27 cellular contexts compared by ENCODE assay signal in the genomic region with DNA sequence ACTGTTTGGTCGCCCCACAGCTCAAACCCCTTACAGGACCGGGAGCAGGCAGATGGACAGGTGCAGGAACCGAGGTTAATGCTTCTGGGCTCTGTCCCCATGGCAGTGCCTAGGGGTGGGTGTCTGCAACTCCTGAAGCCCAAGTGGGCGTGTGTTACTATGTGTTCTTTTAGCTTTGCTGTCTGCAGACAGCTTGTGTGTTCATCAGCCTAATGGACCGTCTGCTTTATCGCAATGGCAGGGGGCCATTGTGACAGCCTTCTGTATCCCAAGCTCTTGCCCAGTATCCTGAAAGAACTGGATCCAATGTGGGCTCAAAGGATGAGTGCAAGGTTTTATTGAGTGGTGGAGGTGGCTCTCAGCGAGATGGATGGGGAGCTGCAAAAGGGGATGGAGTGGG.
"Had no signal": no experiment of that assay in that cellular context is flagged by ENCODE, and none has a peak within 500 bp of the region (broad histone marks: within the 10 kb centered on the region; RNA-seq: fewer than 3 reads in every experiment).

No MANE protein-coding gene starts in this region.

- H3K36me3 Mint-ChIP-seq: neural progenitor cell; stimulated activated effector memory CD8-positive, alpha-beta T cell treated with anti-CD3 and anti-CD28 coated beads, Interleukin-12 subunit alpha, Interleukin-12 subunit beta, amount 100 ng/mL, for 72 hours; stimulated activated naive B cell treated with anti-CD40 and anti-IgM and Interleukin-4, amounts not matched to agents 10 μg/mL and 1 μg/mL and 100 μg/mL, for 72 hours had no signal

- H3K4me3 Mint-ChIP-seq: nephron; neural progenitor cell; stimulated activated effector memory CD8-positive, alpha-beta T cell treated with anti-CD3 and anti-CD28 coated beads, Interleukin-12 subunit alpha, Interleukin-12 subunit beta, amount 100 ng/mL, for 72 hours; stimulated activated naive B cell treated with anti-CD40 and anti-IgM and Interleukin-4, amounts not matched to agents 10 μg/mL and 1 μg/mL and 100 μg/mL, for 72 hours; stimulated activated naive CD8-positive, alpha-beta T cell treated with anti-CD3 and anti-CD28 coated beads, Interleukin-15, Interleukin-2, amounts not matched to agents 100 ng/mL and 50 ng/mL, for 24 hours had no signal

- ATAC-seq: psoas muscle; right cardiac atrium; right lobe of liver; stimulated activated effector memory CD8-positive, alpha-beta T cell treated with anti-CD3 and anti-CD28 coated beads, Interleukin-12 subunit alpha, Interleukin-12 subunit beta, amount 100 ng/mL, for 72 hours; stimulated activated naive B cell treated with anti-CD40 and anti-IgM and Interleukin-4, amounts not matched to agents 10 μg/mL and 1 μg/mL and 100 μg/mL, for 72 hours had no signal

- H3K27me3 ChIP-seq: neural progenitor cell, ovary, right lobe of liver, sigmoid colon, stomach, thyroid gland, tibial nerve, upper lobe of left lung, vagina had no signal

- H3K9ac ChIP-seq: neural progenitor cell, parathyroid adenoma had no signal

- DNase-seq: occipital lobe; ovary; posterior cingulate gyrus; psoas muscle; right cardiac atrium; right lobe of liver; sigmoid colon; small intestine; stimulated activated CD4-positive, alpha-beta T cell treated with anti-CD3 and anti-CD28 coated beads, Interleukin-15, amount 100 ng/mL, for 24 hours; stimulated activated CD4-positive, alpha-beta T cell treated with anti-CD3 and anti-CD28 coated beads, Interleukin-2, amount 100 ng/mL, for 24 hours; stimulated activated CD4-positive, alpha-beta T cell treated with anti-CD3 and anti-CD28 coated beads, Interleukin-2, amount 100 ng/mL, for 48 hours; stimulated activated CD4-positive, alpha-beta T cell treated with anti-CD3 and anti-CD28 coated beads, Interleukin-4, amount 100 ng/mL, for 24 hours; stimulated activated naive B cell treated with anti-CD40 and anti-IgM and Interleukin-4, amounts not matched to agents 10 μg/mL and 1 μg/mL and 100 μg/mL, for 72 hours; stimulated activated naive CD4-positive, alpha-beta T cell treated with Interleukin-2 at 50 U/mL for 16 hours; stomach; thyroid gland; trophoblast cell; upper lobe of left lung had no signal

- H3K4me1 Mint-ChIP-seq: neural progenitor cell; stimulated activated effector memory CD8-positive, alpha-beta T cell treated with anti-CD3 and anti-CD28 coated beads, Interleukin-12 subunit alpha, Interleukin-12 subunit beta, amount 100 ng/mL, for 72 hours; stimulated activated naive B cell treated with anti-CD40 and anti-IgM and Interleukin-4, amounts not matched to agents 10 μg/mL and 1 μg/mL and 100 μg/mL, for 72 hours had no signal

- H3K36me3 ChIP-seq: neural progenitor cell, ovary, right lobe of liver, sigmoid colon, stomach, thoracic aorta, thyroid gland, tibial nerve, upper lobe of left lung, vagina had no signal

- H3K27me3 Mint-ChIP-seq: progenitor cell of endocrine pancreas; stimulated activated naive B cell treated with anti-CD40 and anti-IgM and Interleukin-4, amounts not matched to agents 10 μg/mL and 1 μg/mL and 100 μg/mL, for 72 hours; stimulated activated naive CD8-positive, alpha-beta T cell treated with anti-CD3 and anti-CD28 coated beads, Interleukin-15, Interleukin-2, amounts not matched to agents 100 ng/mL and 50 ng/mL, for 24 hours had no signal

- H3K4me1 ChIP-seq: neural progenitor cell, parathyroid adenoma, psoas muscle, right lobe of liver, sigmoid colon, stomach, thyroid gland, tibial nerve, upper lobe of left lung, vagina had no signal

- H3K4me3 ChIP-seq: neural progenitor cell, ovary, psoas muscle, right lobe of liver, sigmoid colon, stomach, thoracic aorta, thyroid gland, tibial nerve, upper lobe of left lung, vagina had no signal

- H3K4me2 ChIP-seq: neural progenitor cell had no signal

- H3K27ac ChIP-seq: neural progenitor cell, ovary, parathyroid adenoma, psoas muscle, right lobe of liver, sigmoid colon, stomach, thoracic aorta, thyroid gland, tibial nerve, upper lobe of left lung, vagina had no signal

- H3K9me3 ChIP-seq: ovary, psoas muscle, right lobe of liver, sigmoid colon, stomach, thoracic aorta, thyroid gland, tibial nerve, upper lobe of left lung, vagina had no signal

- H2AFZ ChIP-seq: neural progenitor cell, parathyroid adenoma had no signal

- H3K27ac Mint-ChIP-seq: nephron; progenitor cell of endocrine pancreas; stimulated activated effector memory CD8-positive, alpha-beta T cell treated with anti-CD3 and anti-CD28 coated beads, Interleukin-12 subunit alpha, Interleukin-12 subunit beta, amount 100 ng/mL, for 72 hours; stimulated activated naive B cell treated with anti-CD40 and anti-IgM and Interleukin-4, amounts not matched to agents 10 μg/mL and 1 μg/mL and 100 μg/mL, for 72 hours; stimulated activated naive CD8-positive, alpha-beta T cell treated with anti-CD3 and anti-CD28 coated beads, Interleukin-15, Interleukin-2, amounts not matched to agents 100 ng/mL and 50 ng/mL, for 24 hours had no signal

- H3K9me3 Mint-ChIP-seq: stimulated activated naive B cell treated with anti-CD40 and anti-IgM and Interleukin-4, amounts not matched to agents 10 μg/mL and 1 μg/mL and 100 μg/mL, for 72 hours; stimulated activated naive CD8-positive, alpha-beta T cell treated with anti-CD3 and anti-CD28 coated beads, Interleukin-15, Interleukin-2, amounts not matched to agents 100 ng/mL and 50 ng/mL, for 24 hours had no signal
